Comparison of ENCODE assay signal across 8 cellular contexts in genomic region chr1:20964540-20965484, GRCh38.
A peak's percentile ranks its signal among the peaks of the same experiment; 100 is the strongest.
DNase-seq lines count a peak whose midpoint lies in the region; ATAC-seq and TF ChIP-seq lines count a peak whose summit lies in the region.

No MANE protein-coding gene starts in this region.

- H3K27me3 ChIP-seq in Karpas-422 (ENCODE audit: low read length) (no peaks in the 10 kb centered on the region), vagina (no peaks in the 10 kb centered on the region), mesenchymal stem cell (ENCODE audit: control insufficient read depth in 1 of 2, insufficient read depth in 1 of 2, low read length in 2 of 2) (no peaks in the 10 kb centered on the region)

- H4K8ac ChIP-seq in mesenchymal stem cell (ENCODE audit: low read length) = no peak overlapping the region

- no peak overlapping the region for H2AK5ac ChIP-seq in mesenchymal stem cell (ENCODE audit: low read length, severe bottlenecking)

- H3K4me2 ChIP-seq in Karpas-422 (ENCODE audit: low read depth, low read length, poor library complexity, severe bottlenecking) = peak overlapping the region; percentile 43
- H3K4me2 ChIP-seq in mesenchymal stem cell (ENCODE audit: low read length, poor library complexity, severe bottlenecking) = no peak overlapping the region

- H3K27ac ChIP-seq in Karpas-422 (ENCODE audit: low read length) = peak overlapping the region; percentile 80
- no peak overlapping the region for H3K27ac ChIP-seq in vagina
- no peak overlapping the region for H3K27ac ChIP-seq in mesenchymal stem cell (ENCODE audit: low read length, poor library complexity, severe bottlenecking)

- DNase-seq in Karpas-422 = peak; percentile 79
- DNase-seq in dermis blood vessel endothelial cell = peak; percentile 34
- no peak for DNase-seq in vagina (ENCODE audit: extremely low spot score in 2 of 2)
- no peak for DNase-seq in mesenchymal stem cell
- no peak for DNase-seq in foreskin melanocyte

- H3K9ac ChIP-seq in Karpas-422 (ENCODE audit: low read length) (no peak overlapping the region), mesenchymal stem cell (ENCODE audit: low read length) (no peak overlapping the region)

- no peaks in the 10 kb centered on the region for H4K20me1 ChIP-seq in Karpas-422 (ENCODE audit: insufficient read depth, low read depth, low read length)

- H2BK15ac ChIP-seq in mesenchymal stem cell (ENCODE audit: low read depth, poor library complexity, severe bottlenecking) = no peak overlapping the region

- H3K4me1 ChIP-seq in Karpas-422 (ENCODE audit: low read length) (peaks cover 48% of the 10 kb centered on the region), vagina (peaks cover 8% of the 10 kb centered on the region), mesenchymal stem cell (ENCODE audit: control insufficient read depth, insufficient read depth, low read depth, low read length) (no peaks in the 10 kb centered on the region)

- peak; percentile 76 for ATAC-seq in GM21515 (IDR thresholded peaks at IDR 0.05; ENCODE audit: unreplicated experiment)
- ATAC-seq in activated CD4-positive, CD25-positive, alpha-beta regulatory T cell treated with anti-CD3 and anti-CD28 coated beads, Interleukin-2, amount 50 U/mL, for 24 hours = no peak

- H2BK5ac ChIP-seq in mesenchymal stem cell (ENCODE audit: low read depth, low read length, poor library complexity, severe bottlenecking) = no peak overlapping the region

- intact Hi-C loops in vagina (cut with DNase I) = no loop called here

- H3K36me3 ChIP-seq in Karpas-422 (ENCODE audit: insufficient read depth, low read length) = peaks cover 35% of the 10 kb centered on the region
- peaks cover 0 to 7% of the 10 kb centered on the region in 2 donors for H3K36me3 ChIP-seq in vagina
- peaks cover 7 to 65% of the 10 kb centered on the region in 2 experiments for H3K36me3 ChIP-seq in mesenchymal stem cell (ENCODE audit: control insufficient read depth in 1 of 2, insufficient read depth in 2 of 2, low read depth in 1 of 2, low read length in 2 of 2)

- H3K79me2 ChIP-seq in Karpas-422 (ENCODE audit: low read length) = peaks cover 61% of the 10 kb centered on the region

- no peak overlapping the region for H3K23ac ChIP-seq in mesenchymal stem cell (ENCODE audit: low read length in 2 of 2)

- TF ChIP-seq CTCF in vagina (IDR thresholded peaks at IDR 0.05) = no peak

- no peaks in the 10 kb centered on the region for H3K9me2 ChIP-seq in Karpas-422 (replicated peaks; ENCODE audit: insufficient read depth, low read length)

- no peak overlapping the region for H2BK12ac ChIP-seq in mesenchymal stem cell (ENCODE audit: low read length in 2 of 2)

- peaks cover 17% of the 10 kb centered on the region for H3K79me1 ChIP-seq in mesenchymal stem cell (replicated peaks; ENCODE audit: low read length, poor library complexity, severe bottlenecking)

- 91% methylated on average over 5 of the region's 7 CpGs for WGBS in mesenchymal stem cell

- H2AFZ ChIP-seq in Karpas-422 (ENCODE audit: low read length) = no peak overlapping the region
- no peak overlapping the region for H2AFZ ChIP-seq in mesenchymal stem cell (ENCODE audit: low read depth, low read length)

- TF ChIP-seq POLR2A in vagina (IDR thresholded peaks at IDR 0.05) = no peak

- no peak overlapping the region for H3K4ac ChIP-seq in mesenchymal stem cell (ENCODE audit: low read depth in 1 of 2, low read length in 2 of 2)

- no peak overlapping the region for H4K91ac ChIP-seq in mesenchymal stem cell (ENCODE audit: low read length)

- H3K4me3 ChIP-seq in GM08714 (ENCODE audit: low read length) (peak overlapping the region; percentile 16; the same call in 1 of the 2 replicates), Karpas-422 (ENCODE audit: low read length) (no peak overlapping the region), vagina (no peak overlapping the region), mesenchymal stem cell (ENCODE audit: insufficient read depth in 1 of 2, low read depth in 1 of 2, low read length in 2 of 2) (no peak overlapping the region)

- no peak overlapping the region for H2BK120ac ChIP-seq in mesenchymal stem cell (ENCODE audit: low read depth, low read length)

- H3K9me3 ChIP-seq in Karpas-422 (ENCODE audit: low read length) = no peaks in the 10 kb centered on the region
- no peaks in the 10 kb centered on the region for H3K9me3 ChIP-seq in vagina
- no peaks in the 10 kb centered on the region for H3K9me3 ChIP-seq in mesenchymal stem cell (ENCODE audit: control insufficient read depth, low read length)

- no peak overlapping the region for H3K18ac ChIP-seq in mesenchymal stem cell (ENCODE audit: low read depth in 1 of 2, low read length in 2 of 2)

- no peak overlapping the region for H3K14ac ChIP-seq in mesenchymal stem cell (ENCODE audit: low read length in 2 of 2)

Comparison
In these comparisons a context has a peak if more than half of its experiments do, and no peak if none do; other contexts are left out.
1. DNase-seq: peak in Karpas-422 (single experiment) and dermis blood vessel endothelial cell (single experiment); none in vagina (0 of 2), mesenchymal stem cell (single experiment) and foreskin melanocyte (single experiment).